2 cellular contexts compared by ENCODE assay signal in genomic region chr10:133357293-133358151, GRCh38.
A peak's percentile ranks its signal among the peaks of the same experiment; 100 is the strongest.
TF ChIP-seq lines count a peak whose summit lies in the region.

TSS of gene FUOM (minus strand) at chr10:133358019. CDS start at chr10:133358007, 12 bp downstream.

TF ChIP-seq in WTC11, 78 proteins besides CTCF, POLR2A, EP300 and RAD21 (continued from another document):
- TF ChIP-seq CDX4 (CRISPR knock-in tag; IDR thresholded peaks at IDR 0.05; ENCODE audit: borderline replicate concordance) (no peak), GTF2I (CRISPR knock-in tag; conservative IDR thresholded peaks at IDR 0.05) (no peak), SOX15 (CRISPR knock-in tag; IDR thresholded peaks at IDR 0.05) (no peak), PRRX2 (CRISPR knock-in tag; IDR thresholded peaks at IDR 0.05) (no peak), TEAD1 (CRISPR knock-in tag; IDR thresholded peaks at IDR 0.05) (0 out of 2 replicates have a peak, but pooled peaks have one; percentile 71), ZNF532 (CRISPR knock-in tag; IDR thresholded peaks at IDR 0.05; ENCODE audit: borderline replicate concordance) (no peak), RELA (CRISPR knock-in tag; IDR thresholded peaks at IDR 0.05; ENCODE audit: borderline replicate concordance) (0 out of 2 replicates have a peak, but pooled peaks have one; percentile 44), HMGA2 (CRISPR knock-in tag; IDR thresholded peaks at IDR 0.05) (no peak), ZNF671 (CRISPR knock-in tag; IDR thresholded peaks at IDR 0.05) (no peak), ZNF425 (CRISPR knock-in tag; conservative IDR thresholded peaks at IDR 0.05) (no peak)
- TF ChIP-seq, protein P1, sequence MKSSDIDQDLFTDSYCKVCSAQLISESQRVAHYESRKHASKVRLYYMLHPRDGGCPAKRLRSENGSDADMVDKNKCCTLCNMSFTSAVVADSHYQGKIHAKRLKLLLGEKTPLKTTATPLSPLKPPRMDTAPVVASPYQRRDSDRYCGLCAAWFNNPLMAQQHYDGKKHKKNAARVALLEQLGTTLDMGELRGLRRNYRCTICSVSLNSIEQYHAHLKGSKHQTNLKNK (CRISPR knock-in tag; IDR thresholded peaks at IDR 0.05), result no peak
- TF ChIP-seq, protein P2, sequence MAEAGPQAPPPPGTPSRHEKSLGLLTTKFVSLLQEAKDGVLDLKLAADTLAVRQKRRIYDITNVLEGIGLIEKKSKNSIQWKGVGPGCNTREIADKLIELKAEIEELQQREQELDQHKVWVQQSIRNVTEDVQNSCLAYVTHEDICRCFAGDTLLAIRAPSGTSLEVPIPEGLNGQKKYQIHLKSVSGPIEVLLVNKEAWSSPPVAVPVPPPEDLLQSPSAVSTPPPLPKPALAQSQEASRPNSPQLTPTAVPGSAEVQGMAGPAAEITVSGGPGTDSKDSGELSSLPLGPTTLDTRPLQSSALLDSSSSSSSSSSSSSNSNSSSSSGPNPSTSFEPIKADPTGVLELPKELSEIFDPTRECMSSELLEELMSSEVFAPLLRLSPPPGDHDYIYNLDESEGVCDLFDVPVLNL (CRISPR knock-in tag; IDR thresholded peaks at IDR 0.05; ENCODE audit: borderline replicate concordance, low read depth), result no peak

TF ChIP-seq in HepG2, 621 proteins besides CTCF, POLR2A, EP300 and RAD21 (continued from another document and continues in another):
- no peak for TF ChIP-seq FOXP4 (CRISPR knock-in tag; IDR thresholded peaks at IDR 0.05)
- TF ChIP-seq ZNF264 (CRISPR knock-in tag; IDR thresholded peaks at IDR 0.05), result no peak
- TF ChIP-seq PRMT3 (CRISPR knock-in tag; IDR thresholded peaks at IDR 0.05; ENCODE audit: borderline replicate concordance, low read depth), result no peak
- TF ChIP-seq TBX3 (IDR thresholded peaks at IDR 0.05; ENCODE audit: borderline replicate concordance), result no peak
- TF ChIP-seq HOXD1 (CRISPR knock-in tag; IDR thresholded peaks at IDR 0.05), result no peak
- peak; percentile 78 for TF ChIP-seq ZFX (CRISPR knock-in tag; IDR thresholded peaks at IDR 0.05; ENCODE audit: low read depth)
- no peak for TF ChIP-seq TRAFD1 (CRISPR knock-in tag; IDR thresholded peaks at IDR 0.05; ENCODE audit: borderline replicate concordance)
- TF ChIP-seq ZNF639 (CRISPR knock-in tag; conservative IDR thresholded peaks at IDR 0.05), result 0 out of 2 replicates have a peak, but pooled peaks have one; percentile 34
- TF ChIP-seq SP2 (CRISPR knock-in tag; IDR thresholded peaks at IDR 0.05), result no peak
- TF ChIP-seq, protein P3, sequence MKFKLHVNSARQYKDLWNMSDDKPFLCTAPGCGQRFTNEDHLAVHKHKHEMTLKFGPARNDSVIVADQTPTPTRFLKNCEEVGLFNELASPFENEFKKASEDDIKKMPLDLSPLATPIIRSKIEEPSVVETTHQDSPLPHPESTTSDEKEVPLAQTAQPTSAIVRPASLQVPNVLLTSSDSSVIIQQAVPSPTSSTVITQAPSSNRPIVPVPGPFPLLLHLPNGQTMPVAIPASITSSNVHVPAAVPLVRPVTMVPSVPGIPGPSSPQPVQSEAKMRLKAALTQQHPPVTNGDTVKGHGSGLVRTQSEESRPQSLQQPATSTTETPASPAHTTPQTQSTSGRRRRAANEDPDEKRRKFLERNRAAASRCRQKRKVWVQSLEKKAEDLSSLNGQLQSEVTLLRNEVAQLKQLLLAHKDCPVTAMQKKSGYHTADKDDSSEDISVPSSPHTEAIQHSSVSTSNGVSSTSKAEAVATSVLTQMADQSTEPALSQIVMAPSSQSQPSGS (CRISPR knock-in tag; IDR thresholded peaks at IDR 0.05), result no peak
- TF ChIP-seq ZNF121 (CRISPR knock-in tag; IDR thresholded peaks at IDR 0.05), result no peak
- no peak for TF ChIP-seq SNRNP70 (IDR thresholded peaks at IDR 0.05; ENCODE audit: low read depth, low read length)
- TF ChIP-seq RFXAP (CRISPR knock-in tag; IDR thresholded peaks at IDR 0.05; ENCODE audit: borderline replicate concordance), result 0 out of 2 replicates have a peak, but pooled peaks have one; percentile 18
- TF ChIP-seq ATF1 (CRISPR knock-in tag; IDR thresholded peaks at IDR 0.05), result no peak
- TF ChIP-seq, protein P4, sequence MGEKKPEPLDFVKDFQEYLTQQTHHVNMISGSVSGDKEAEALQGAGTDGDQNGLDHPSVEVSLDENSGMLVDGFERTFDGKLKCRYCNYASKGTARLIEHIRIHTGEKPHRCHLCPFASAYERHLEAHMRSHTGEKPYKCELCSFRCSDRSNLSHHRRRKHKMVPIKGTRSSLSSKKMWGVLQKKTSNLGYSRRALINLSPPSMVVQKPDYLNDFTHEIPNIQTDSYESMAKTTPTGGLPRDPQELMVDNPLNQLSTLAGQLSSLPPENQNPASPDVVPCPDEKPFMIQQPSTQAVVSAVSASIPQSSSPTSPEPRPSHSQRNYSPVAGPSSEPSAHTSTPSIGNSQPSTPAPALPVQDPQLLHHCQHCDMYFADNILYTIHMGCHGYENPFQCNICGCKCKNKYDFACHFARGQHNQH (CRISPR knock-in tag; IDR thresholded peaks at IDR 0.05), result no peak; the same call in 1 of the 2 replicates
- no peak for TF ChIP-seq KAT2B (IDR thresholded peaks at IDR 0.05; ENCODE audit: borderline replicate concordance, low read depth, low read length)
- TF ChIP-seq RXRA (CRISPR knock-in tag; IDR thresholded peaks at IDR 0.05), result peak; percentile 19; the same call in 1 of the 2 replicates
- no peak for TF ChIP-seq LCORL (IDR thresholded peaks at IDR 0.05)
- TF ChIP-seq LCORL (CRISPR knock-in tag; IDR thresholded peaks at IDR 0.05), result no peak
- no peak for TF ChIP-seq MXD1 (CRISPR knock-in tag; IDR thresholded peaks at IDR 0.05)
- TF ChIP-seq ELK4 (CRISPR knock-in tag; IDR thresholded peaks at IDR 0.05; ENCODE audit: borderline replicate concordance), result no peak
- TF ChIP-seq, protein P5, sequence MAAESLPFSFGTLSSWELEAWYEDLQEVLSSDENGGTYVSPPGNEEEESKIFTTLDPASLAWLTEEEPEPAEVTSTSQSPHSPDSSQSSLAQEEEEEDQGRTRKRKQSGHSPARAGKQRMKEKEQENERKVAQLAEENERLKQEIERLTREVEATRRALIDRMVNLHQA (CRISPR knock-in tag; IDR thresholded peaks at IDR 0.05), result no peak
- no peak; the same call in 1 of the 2 replicates for TF ChIP-seq AFF4 (CRISPR knock-in tag; IDR thresholded peaks at IDR 0.05)
- peak; percentile 86 for TF ChIP-seq ETV5 (CRISPR knock-in tag; IDR thresholded peaks at IDR 0.05; ENCODE audit: borderline replicate concordance)
- 0 out of 2 replicates have a peak, but pooled peaks have one; percentile 15 for TF ChIP-seq ELF3 (CRISPR knock-in tag; IDR thresholded peaks at IDR 0.05)
- TF ChIP-seq GABPA (IDR thresholded peaks at IDR 0.05; ENCODE audit: low read depth, low read length), result no peak
- TF ChIP-seq GABPA (CRISPR knock-in tag; IDR thresholded peaks at IDR 0.05; ENCODE audit: low read depth), result peak; percentile 61; the same call in 1 of the 2 replicates
- TF ChIP-seq ZNF883 (CRISPR knock-in tag; IDR thresholded peaks at IDR 0.05; ENCODE audit: not compliant biosample characterization), result peak; percentile 91
- no peak for TF ChIP-seq NFIB (CRISPR knock-in tag; IDR thresholded peaks at IDR 0.05; ENCODE audit: borderline replicate concordance)
- TF ChIP-seq RBFOX2 (IDR thresholded peaks at IDR 0.05; ENCODE audit: low read depth, low read length), result peak; percentile 86
- TF ChIP-seq GLI4 (CRISPR knock-in tag; IDR thresholded peaks at IDR 0.05; ENCODE audit: borderline replicate concordance), result peak; percentile 61; the same call in 1 of the 2 replicates
- no peak for TF ChIP-seq ZNF556 (CRISPR knock-in tag; IDR thresholded peaks at IDR 0.05; ENCODE audit: borderline replicate concordance)
- TF ChIP-seq, protein P6, sequence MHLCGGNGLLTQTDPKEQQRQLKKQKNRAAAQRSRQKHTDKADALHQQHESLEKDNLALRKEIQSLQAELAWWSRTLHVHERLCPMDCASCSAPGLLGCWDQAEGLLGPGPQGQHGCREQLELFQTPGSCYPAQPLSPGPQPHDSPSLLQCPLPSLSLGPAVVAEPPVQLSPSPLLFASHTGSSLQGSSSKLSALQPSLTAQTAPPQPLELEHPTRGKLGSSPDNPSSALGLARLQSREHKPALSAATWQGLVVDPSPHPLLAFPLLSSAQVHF (CRISPR knock-in tag; IDR thresholded peaks at IDR 0.05), result no peak
- no peak for TF ChIP-seq ZSCAN30 (CRISPR knock-in tag; IDR thresholded peaks at IDR 0.05)
- no peak for TF ChIP-seq ZNF430 (CRISPR knock-in tag; IDR thresholded peaks at IDR 0.05)
- TF ChIP-seq, protein P7, sequence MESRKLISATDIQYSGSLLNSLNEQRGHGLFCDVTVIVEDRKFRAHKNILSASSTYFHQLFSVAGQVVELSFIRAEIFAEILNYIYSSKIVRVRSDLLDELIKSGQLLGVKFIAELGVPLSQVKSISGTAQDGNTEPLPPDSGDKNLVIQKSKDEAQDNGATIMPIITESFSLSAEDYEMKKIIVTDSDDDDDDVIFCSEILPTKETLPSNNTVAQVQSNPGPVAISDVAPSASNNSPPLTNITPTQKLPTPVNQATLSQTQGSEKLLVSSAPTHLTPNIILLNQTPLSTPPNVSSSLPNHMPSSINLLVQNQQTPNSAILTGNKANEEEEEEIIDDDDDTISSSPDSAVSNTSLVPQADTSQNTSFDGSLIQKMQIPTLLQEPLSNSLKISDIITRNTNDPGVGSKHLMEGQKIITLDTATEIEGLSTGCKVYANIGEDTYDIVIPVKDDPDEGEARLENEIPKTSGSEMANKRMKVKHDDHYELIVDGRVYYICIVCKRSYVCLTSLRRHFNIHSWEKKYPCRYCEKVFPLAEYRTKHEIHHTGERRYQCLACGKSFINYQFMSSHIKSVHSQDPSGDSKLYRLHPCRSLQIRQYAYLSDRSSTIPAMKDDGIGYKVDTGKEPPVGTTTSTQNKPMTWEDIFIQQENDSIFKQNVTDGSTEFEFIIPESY (CRISPR knock-in tag; IDR thresholded peaks at IDR 0.05), result no peak
